Comparison of ENCODE assay signal across 2 cellular contexts in the genomic region with DNA sequence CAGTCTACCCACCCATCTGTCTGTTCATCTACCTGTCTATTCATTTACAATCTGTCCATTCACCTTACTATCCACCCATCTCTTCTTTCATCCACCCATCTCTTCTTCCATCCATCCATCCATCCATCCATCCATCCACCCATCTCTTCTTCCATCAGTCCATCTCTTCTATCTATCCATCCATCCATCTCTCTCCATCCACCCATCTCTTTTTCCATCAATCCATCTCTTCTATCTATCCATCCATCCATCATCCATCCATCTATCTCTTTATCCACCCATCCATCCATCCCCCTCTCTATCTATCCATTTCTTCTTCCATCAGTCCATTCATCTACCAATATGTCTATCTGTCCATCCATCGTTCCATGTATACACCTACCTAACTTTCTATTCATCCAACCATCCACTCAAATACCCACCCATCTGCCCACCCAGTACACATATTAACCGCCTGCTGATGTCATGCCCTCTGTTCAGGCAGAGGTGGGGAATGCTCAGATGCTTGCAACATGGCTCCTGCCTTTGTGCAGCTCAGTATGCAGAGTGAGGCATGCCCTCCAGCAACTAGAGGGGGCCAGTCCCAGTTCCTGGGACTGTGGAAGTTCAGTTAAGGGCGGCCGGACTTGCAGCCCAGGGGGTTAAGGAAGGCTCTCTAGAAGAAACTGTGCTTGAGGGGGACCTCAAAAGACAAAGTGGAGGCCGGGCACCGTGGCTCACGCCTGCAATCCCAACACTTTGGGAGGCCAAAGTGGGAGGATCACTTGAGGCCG.
TF ChIP-seq lines count a peak whose summit lies in the region.

No MANE protein-coding gene starts in this region.

TF ChIP-seq in HCT116, 20 proteins besides CTCF, POLR2A, EP300 and RAD21:
- TF ChIP-seq POLR2AphosphoS5 (IDR thresholded peaks at IDR 0.05; ENCODE audit: low read depth, low read length), result no peak
- no peak for TF ChIP-seq SIN3A (IDR thresholded peaks at IDR 0.05; ENCODE audit: low read depth)
- TF ChIP-seq TCF7L2 (IDR thresholded peaks at IDR 0.05; ENCODE audit: borderline replicate concordance, extremely low read depth, insufficient read depth, insufficient read length), result no peak
- TF ChIP-seq ZFX (IDR thresholded peaks at IDR 0.05), result no peak
- TF ChIP-seq, protein P1, sequence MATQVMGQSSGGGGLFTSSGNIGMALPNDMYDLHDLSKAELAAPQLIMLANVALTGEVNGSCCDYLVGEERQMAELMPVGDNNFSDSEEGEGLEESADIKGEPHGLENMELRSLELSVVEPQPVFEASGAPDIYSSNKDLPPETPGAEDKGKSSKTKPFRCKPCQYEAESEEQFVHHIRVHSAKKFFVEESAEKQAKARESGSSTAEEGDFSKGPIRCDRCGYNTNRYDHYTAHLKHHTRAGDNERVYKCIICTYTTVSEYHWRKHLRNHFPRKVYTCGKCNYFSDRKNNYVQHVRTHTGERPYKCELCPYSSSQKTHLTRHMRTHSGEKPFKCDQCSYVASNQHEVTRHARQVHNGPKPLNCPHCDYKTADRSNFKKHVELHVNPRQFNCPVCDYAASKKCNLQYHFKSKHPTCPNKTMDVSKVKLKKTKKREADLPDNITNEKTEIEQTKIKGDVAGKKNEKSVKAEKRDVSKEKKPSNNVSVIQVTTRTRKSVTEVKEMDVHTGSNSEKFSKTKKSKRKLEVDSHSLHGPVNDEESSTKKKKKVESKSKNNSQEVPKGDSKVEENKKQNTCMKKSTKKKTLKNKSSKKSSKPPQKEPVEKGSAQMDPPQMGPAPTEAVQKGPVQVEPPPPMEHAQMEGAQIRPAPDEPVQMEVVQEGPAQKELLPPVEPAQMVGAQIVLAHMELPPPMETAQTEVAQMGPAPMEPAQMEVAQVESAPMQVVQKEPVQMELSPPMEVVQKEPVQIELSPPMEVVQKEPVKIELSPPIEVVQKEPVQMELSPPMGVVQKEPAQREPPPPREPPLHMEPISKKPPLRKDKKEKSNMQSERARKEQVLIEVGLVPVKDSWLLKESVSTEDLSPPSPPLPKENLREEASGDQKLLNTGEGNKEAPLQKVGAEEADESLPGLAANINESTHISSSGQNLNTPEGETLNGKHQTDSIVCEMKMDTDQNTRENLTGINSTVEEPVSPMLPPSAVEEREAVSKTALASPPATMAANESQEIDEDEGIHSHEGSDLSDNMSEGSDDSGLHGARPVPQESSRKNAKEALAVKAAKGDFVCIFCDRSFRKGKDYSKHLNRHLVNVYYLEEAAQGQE (IDR thresholded peaks at IDR 0.05; ENCODE audit: low read depth), result no peak
- TF ChIP-seq EZH2 (IDR thresholded peaks at IDR 0.05), result no peak
- no peak for TF ChIP-seq CEBPB (IDR thresholded peaks at IDR 0.05; ENCODE audit: low read depth)
- TF ChIP-seq YY1 (IDR thresholded peaks at IDR 0.05; ENCODE audit: extremely low read depth, insufficient replicate concordance, low read depth, low read length), result no peak
- TF ChIP-seq, protein P2, sequence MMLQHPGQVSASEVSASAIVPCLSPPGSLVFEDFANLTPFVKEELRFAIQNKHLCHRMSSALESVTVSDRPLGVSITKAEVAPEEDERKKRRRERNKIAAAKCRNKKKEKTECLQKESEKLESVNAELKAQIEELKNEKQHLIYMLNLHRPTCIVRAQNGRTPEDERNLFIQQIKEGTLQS (IDR thresholded peaks at IDR 0.05), result no peak
- TF ChIP-seq EZH2phosphoT487 (IDR thresholded peaks at IDR 0.05; ENCODE audit: borderline replicate concordance), result no peak
- TF ChIP-seq MAX (IDR thresholded peaks at IDR 0.05), result no peak

TF ChIP-seq in H1, 55 proteins besides CTCF, POLR2A, EP300 and RAD21:
- TF ChIP-seq POU5F1 (IDR thresholded peaks at IDR 0.05; ENCODE audit: low read depth, low read length) (no peak), BACH1 (IDR thresholded peaks at IDR 0.05; ENCODE audit: low read length) (no peak), E2F6 (IDR thresholded peaks at IDR 0.05) (no peak), KDM1A (IDR thresholded peaks at IDR 0.05; ENCODE audit: borderline replicate concordance, low read length) (no peak)
TF ChIP-seq in H1: peak in this region for 0.
